ENCODE assay signal across 9 cellular contexts in the genomic region with DNA sequence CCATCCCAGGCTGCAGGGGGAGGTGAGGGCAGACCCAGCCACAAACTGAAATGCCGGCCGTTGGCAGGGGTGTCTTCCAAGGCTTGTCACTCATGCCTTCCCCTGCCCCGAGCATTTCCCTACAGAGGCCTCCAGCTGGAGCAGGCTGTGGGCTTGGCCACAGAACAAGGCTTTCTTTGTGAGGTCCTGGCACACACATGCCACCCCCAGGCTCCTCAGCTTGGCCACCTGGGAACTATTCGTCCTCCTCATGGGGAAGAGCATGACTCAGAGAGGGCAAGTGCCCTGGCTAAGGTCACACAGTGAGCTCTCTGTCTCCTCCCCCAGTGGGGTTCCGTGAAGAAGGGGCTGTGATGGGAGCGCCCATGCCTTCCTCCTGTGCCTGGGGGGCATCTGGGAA. TPM values are rescaled to one million over a fixed set of nuclear protein-coding genes. Genes with fewer than 3 reads are reported as not detected.
DNase-seq lines count a peak whose midpoint lies in the region; ATAC-seq and TF ChIP-seq lines count a peak whose summit lies in the region.
"Had no signal": no experiment of that assay in that cellular context is flagged by ENCODE, and none has a peak within 500 bp of the region (broad histone marks: within the 10 kb centered on the region; RNA-seq: fewer than 3 reads in every experiment).

No MANE protein-coding gene starts in this region.

- H3K27me3 ChIP-seq in CD8-positive, alpha-beta memory T cell (ENCODE audit: insufficient read depth, low read length, poor library complexity, severe bottlenecking): no peaks in the 10 kb centered on the region

- no peaks in the 10 kb centered on the region for H3K36me3 ChIP-seq in CD8-positive, alpha-beta memory T cell (ENCODE audit: insufficient read depth, low read length)

- no peaks in the 10 kb centered on the region for H3K9me3 Mint-ChIP-seq in CD8-positive, alpha-beta memory T cell

- peaks cover 22 to 27% (median 25%) of the 10 kb centered on the region in 3 donors for H3K4me1 Mint-ChIP-seq in CD8-positive, alpha-beta memory T cell

- H3K9me3 ChIP-seq in CD8-positive, alpha-beta memory T cell (ENCODE audit: low read length): no peaks in the 10 kb centered on the region

- no peak overlapping the region for H3K27ac ChIP-seq in CD8-positive, alpha-beta memory T cell (ENCODE audit: low read depth, low read length)

- H3K27ac Mint-ChIP-seq in CD8-positive, alpha-beta memory T cell: no peak overlapping the region

- peaks cover 6% of the 10 kb centered on the region for H3K4me1 ChIP-seq in CD8-positive, alpha-beta memory T cell (ENCODE audit: insufficient read depth, low read length)

- H3K27me3 Mint-ChIP-seq in CD8-positive, alpha-beta memory T cell: no peaks in the 10 kb centered on the region

- no peak overlapping the region for H3K4me3 Mint-ChIP-seq in CD8-positive, alpha-beta memory T cell

- POLR2A ChIA-PET in CD8-positive, alpha-beta memory T cell (lab: Charles Lee): interaction anchor here (1.3 kb wide), 1 partner anchor 109 kb away, joined by 4 read pairs; the partner anchor contains the start of gene HIP1R

- ATAC-seq in HG02623 (IDR thresholded peaks at IDR 0.05; ENCODE audit: unreplicated experiment): no peak
- no peak for ATAC-seq in HG02884 (IDR thresholded peaks at IDR 0.05; ENCODE audit: unreplicated experiment)

- H3K4me3 ChIP-seq in fibroblast of pulmonary artery (replicated peaks; ENCODE audit: low read depth, low read length): no peak overlapping the region
- no peak overlapping the region for H3K4me3 ChIP-seq in CD8-positive, alpha-beta memory T cell (ENCODE audit: low read length)

- peaks cover 0 to 2% (median 0%) of the 10 kb centered on the region in 3 donors for H3K36me3 Mint-ChIP-seq in CD8-positive, alpha-beta memory T cell

- no peak for TF ChIP-seq CTCF in fibroblast of pulmonary artery (IDR thresholded peaks at IDR 0.05; ENCODE audit: low read length, missing control alignments)

- DNase-seq in GM04503 (ENCODE audit: low read depth) (peak; percentile 9), SK-MEL-5 (ENCODE audit: low read depth, low spot score) (peak; percentile 97), fibroblast of pulmonary artery (ENCODE audit: low read depth) (peak; percentile 33), putamen (ENCODE audit: low spot score) (peak; percentile 83), NCI-H2227 treated with DMSO at 0.1 percent for 48 hours (lab: John Stamatoyannopoulos, UW) (no peak)
- no peak for DNase-seq in CD8-positive, alpha-beta memory T cell
- DNase-seq: activated T-cell treated with anti-CD3 and anti-CD28 coated beads for 4 hours had no signal

- in situ Hi-C loops in SK-MEL-5 (cut with HindIII; ENCODE audit: low pct_unique_long_range_greater_than_20kb, low sequenced_read_pairs): no loop called here

- CTCF ChIA-PET in CD8-positive, alpha-beta memory T cell (lab: Charles Lee): interaction anchor here (0.5 to 13.5 kb wide), 3 partner anchors 72 to 139 kb away, joined by 4 to 162 read pairs (median 4); no protein-coding TSS in a partner anchor

RNA-seq across cellular contexts. Expression of gene ABCB9, which starts 21.7 kb away (rescaled TPM):
- total RNA-seq in SK-MEL-5 (2014; rRNA removed; shearing (Covaris generic)): 8.3 and 11.8 TPM in 2 replicates
- polyA plus RNA-seq in SK-MEL-5 (2015; cell fraction: cytosol; rRNA removed): 14.4 and 15.4 TPM in 2 replicates
- polyA plus RNA-seq in SK-MEL-5 (2015; cell fraction: nucleus; rRNA removed): 18.4 and 19.7 TPM in 2 replicates
- total RNA-seq in CD8-positive, alpha-beta memory T cell: 1 to 10 TPM; 3.7 to 3.9 TPM
- 0.99 TPM for polyA plus RNA-seq in CD8-positive, alpha-beta memory T cell

RNA-seq across cellular contexts. Expression of gene OGFOD2, which starts 30.5 kb away (rescaled TPM):
- 12.2 and 15.0 TPM in 2 replicates for total RNA-seq in SK-MEL-5 (2014; rRNA removed; shearing (Covaris generic))
- polyA plus RNA-seq in SK-MEL-5 (2015; cell fraction: cytosol; rRNA removed): 23.0 and 59.4 TPM in 2 replicates
- polyA plus RNA-seq in SK-MEL-5 (2015; cell fraction: nucleus; rRNA removed): 129 and 140 TPM in 2 replicates
- 10 to 100 TPM; 27.7 to 29.5 TPM for total RNA-seq in CD8-positive, alpha-beta memory T cell
- 14.9 TPM for polyA plus RNA-seq in CD8-positive, alpha-beta memory T cell

RNA-seq across cellular contexts. Expression of gene ARL6IP4, which starts 35.9 kb away (rescaled TPM):
- total RNA-seq in SK-MEL-5 (2014; rRNA removed; shearing (Covaris generic)): 128 and 148 TPM in 2 replicates
- polyA plus RNA-seq in SK-MEL-5 (2015; cell fraction: cytosol; rRNA removed): 114 and 142 TPM in 2 replicates
- polyA plus RNA-seq in SK-MEL-5 (2015; cell fraction: nucleus; rRNA removed): 156 and 167 TPM in 2 replicates
- total RNA-seq in CD8-positive, alpha-beta memory T cell: 100 to 1,000 TPM; 172 to 181 TPM
- polyA plus RNA-seq in CD8-positive, alpha-beta memory T cell: 246 TPM

RNA-seq across cellular contexts. Expression of gene VPS37B, which starts 48.7 kb away (rescaled TPM):
- 39.3 and 42.9 TPM in 2 replicates for total RNA-seq in SK-MEL-5 (2014; rRNA removed; shearing (Covaris generic))
- 69.3 and 78.4 TPM in 2 replicates for polyA plus RNA-seq in SK-MEL-5 (2015; cell fraction: cytosol; rRNA removed)
- 31.2 and 31.5 TPM in 2 replicates for polyA plus RNA-seq in SK-MEL-5 (2015; cell fraction: nucleus; rRNA removed)
- 10 to 100 TPM; 19.3 to 19.9 TPM for total RNA-seq in CD8-positive, alpha-beta memory T cell
- 30.6 TPM for polyA plus RNA-seq in CD8-positive, alpha-beta memory T cell

Comparison
In these comparisons a context has a peak if more than half of its experiments do, and no peak if none do; other contexts are left out.
1. DNase-seq: peak in GM04503 (single experiment), SK-MEL-5 (single experiment), fibroblast of pulmonary artery (single experiment) and putamen (single experiment); none in NCI-H2227 treated with DMSO at 0.1 percent for 48 hours (single experiment) and CD8-positive, alpha-beta memory T cell (0 of 5).